In the genomic region with DNA sequence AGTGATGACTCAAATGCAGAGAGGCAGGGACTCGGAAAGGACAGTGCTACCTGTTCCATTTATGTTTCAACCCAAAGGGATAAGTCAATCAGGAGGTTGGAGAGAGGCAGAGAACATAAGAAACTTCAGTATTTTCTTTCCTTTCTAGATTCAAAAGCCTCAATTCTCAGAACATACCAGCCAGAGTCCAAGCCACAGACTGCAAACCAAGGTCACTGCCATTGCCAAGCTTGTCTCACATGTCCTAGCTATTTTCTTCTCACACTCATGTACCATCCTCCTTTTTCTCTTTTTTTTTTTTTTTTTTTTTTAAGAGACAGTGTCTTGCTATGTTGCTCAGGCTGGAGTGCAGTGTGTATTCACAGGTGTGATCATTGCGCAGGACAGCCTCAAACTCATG, we compare ENCODE assay signal across 20 cellular contexts.
"Had no signal": no experiment of that assay in that cellular context is flagged by ENCODE, and none has a peak within 500 bp of the region (broad histone marks: within the 10 kb centered on the region; RNA-seq: fewer than 3 reads in every experiment).

No MANE protein-coding gene starts in this region.

- H3K4me1 Mint-ChIP-seq: central memory CD8-positive, alpha-beta T cell; naive thymus-derived CD8-positive, alpha-beta T cell had no signal

- H3K36me3 Mint-ChIP-seq: naive thymus-derived CD8-positive, alpha-beta T cell had no signal

- H3K36me3 ChIP-seq: gastrocnemius medialis, neutrophil, upper lobe of right lung had no signal

- H3K9me3 Mint-ChIP-seq: central memory CD8-positive, alpha-beta T cell; naive thymus-derived CD8-positive, alpha-beta T cell had no signal

- H3K27ac ChIP-seq: dorsolateral prefrontal cortex, hepatocyte, neutrophil, psoas muscle, tibial nerve, upper lobe of right lung had no signal

- H3K9me3 ChIP-seq: gastrocnemius medialis, mucosa of descending colon, neutrophil, psoas muscle, tibial nerve, upper lobe of right lung had no signal

- DNase-seq: cortex of kidney; dorsolateral prefrontal cortex; effector CD8-positive, alpha-beta T cell; gastrocnemius medialis; glutamatergic neuron; kidney; left colon; mammary epithelial cell; mucosa of descending colon; naive thymus-derived CD8-positive, alpha-beta T cell; psoas muscle; retina; small intestine; stimulated activated CD4-positive, alpha-beta T cell treated with anti-CD3 and anti-CD28 coated beads, Interleukin-12 subunit alpha, Interleukin-12 subunit beta, amount 100 ng/mL, for 4 hours; stimulated activated naive CD4-positive, alpha-beta T cell; upper lobe of right lung had no signal

- ATAC-seq: left colon; mucosa of descending colon; naive thymus-derived CD8-positive, alpha-beta T cell; upper lobe of right lung had no signal

- H3K4me3 Mint-ChIP-seq: central memory CD8-positive, alpha-beta T cell; naive thymus-derived CD8-positive, alpha-beta T cell had no signal

- H3K27ac Mint-ChIP-seq: naive thymus-derived CD8-positive, alpha-beta T cell had no signal

- H3K27me3 ChIP-seq: dorsolateral prefrontal cortex, gastrocnemius medialis, hepatocyte, neutrophil, tibial nerve, upper lobe of right lung had no signal

- H3K4me3 ChIP-seq: dorsolateral prefrontal cortex, gastrocnemius medialis, hepatocyte, mucosa of descending colon, psoas muscle, tibial nerve, upper lobe of right lung had no signal
